Comparison of ENCODE assay signal across 1 cellular context in the genomic region with DNA sequence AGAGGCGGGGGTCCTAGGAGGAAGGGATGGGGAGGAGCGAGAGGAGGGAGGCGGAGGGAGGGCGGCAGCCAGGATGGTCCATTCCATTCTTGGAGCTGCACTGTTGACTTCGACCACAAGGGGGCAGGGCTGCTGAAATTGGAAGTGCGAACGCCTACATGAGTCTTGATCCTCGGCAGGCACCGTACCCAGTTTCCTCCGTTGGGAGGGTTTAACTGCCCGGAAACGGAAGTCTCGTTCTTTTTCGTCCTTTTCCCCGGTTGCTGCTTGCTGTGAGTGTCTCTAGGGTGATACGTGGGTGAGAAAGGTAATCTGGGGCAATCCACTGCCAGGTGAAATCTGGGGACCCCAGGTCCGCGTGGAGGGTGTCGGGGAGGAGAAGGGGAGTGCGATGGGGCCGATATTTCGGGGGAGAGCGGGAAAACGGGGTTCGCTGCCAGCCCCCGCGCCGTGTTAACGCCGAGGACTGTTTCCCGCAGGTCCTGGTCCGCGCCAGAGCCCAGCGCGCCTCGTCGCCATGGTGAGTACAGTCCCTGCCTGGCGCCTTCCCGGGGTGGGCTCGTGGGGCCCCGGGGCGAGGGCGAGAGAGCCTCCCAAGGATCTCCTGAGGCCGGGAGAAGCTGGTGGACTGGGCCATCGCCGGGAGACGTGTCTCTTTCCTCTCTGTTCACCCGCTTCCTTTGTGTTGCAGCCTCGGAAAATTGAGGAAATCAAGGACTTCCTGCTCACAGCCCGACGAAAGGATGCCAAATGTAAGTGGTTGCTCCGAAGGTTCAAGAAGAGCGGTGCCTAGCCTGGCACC.
A peak's percentile ranks its signal among the peaks of the same experiment; 100 is the strongest.
TF ChIP-seq lines count a peak whose summit lies in the region.

A gene (plus strand): TSS at position 240 of the 802 bp plus-strand sequence. CDS start 278 bp downstream, at position 518.

TF ChIP-seq in GM12878, 131 proteins besides CTCF, POLR2A, EP300 and RAD21 (continued from another document and continues in another):
- TF ChIP-seq SMARCA5 (IDR thresholded peaks at IDR 0.05): peak; percentile 93
- TF ChIP-seq NR2C2 (IDR thresholded peaks at IDR 0.05; ENCODE audit: borderline replicate concordance, control insufficient read depth, insufficient read length, low read depth): no peak
- TF ChIP-seq CHD1 (IDR thresholded peaks at IDR 0.05; ENCODE audit: low read depth, low read length): 0 out of 2 replicates have a peak, but pooled peaks have one; percentile 59
- peak; percentile 41; the same call in 1 of the 2 replicates for TF ChIP-seq TARDBP (IDR thresholded peaks at IDR 0.05; ENCODE audit: borderline replicate concordance)
- peak in 1 of 2 experiments; percentile 64; a peak in 2 of 4 replicates for TF ChIP-seq ETV6 (conservative IDR thresholded peaks at IDR 0.05 in 1 of 2, IDR thresholded peaks at IDR 0.05 in 1 of 2; ENCODE audit: borderline replicate concordance in 1 of 2, low read depth in 1 of 2)
- TF ChIP-seq, protein P1, sequence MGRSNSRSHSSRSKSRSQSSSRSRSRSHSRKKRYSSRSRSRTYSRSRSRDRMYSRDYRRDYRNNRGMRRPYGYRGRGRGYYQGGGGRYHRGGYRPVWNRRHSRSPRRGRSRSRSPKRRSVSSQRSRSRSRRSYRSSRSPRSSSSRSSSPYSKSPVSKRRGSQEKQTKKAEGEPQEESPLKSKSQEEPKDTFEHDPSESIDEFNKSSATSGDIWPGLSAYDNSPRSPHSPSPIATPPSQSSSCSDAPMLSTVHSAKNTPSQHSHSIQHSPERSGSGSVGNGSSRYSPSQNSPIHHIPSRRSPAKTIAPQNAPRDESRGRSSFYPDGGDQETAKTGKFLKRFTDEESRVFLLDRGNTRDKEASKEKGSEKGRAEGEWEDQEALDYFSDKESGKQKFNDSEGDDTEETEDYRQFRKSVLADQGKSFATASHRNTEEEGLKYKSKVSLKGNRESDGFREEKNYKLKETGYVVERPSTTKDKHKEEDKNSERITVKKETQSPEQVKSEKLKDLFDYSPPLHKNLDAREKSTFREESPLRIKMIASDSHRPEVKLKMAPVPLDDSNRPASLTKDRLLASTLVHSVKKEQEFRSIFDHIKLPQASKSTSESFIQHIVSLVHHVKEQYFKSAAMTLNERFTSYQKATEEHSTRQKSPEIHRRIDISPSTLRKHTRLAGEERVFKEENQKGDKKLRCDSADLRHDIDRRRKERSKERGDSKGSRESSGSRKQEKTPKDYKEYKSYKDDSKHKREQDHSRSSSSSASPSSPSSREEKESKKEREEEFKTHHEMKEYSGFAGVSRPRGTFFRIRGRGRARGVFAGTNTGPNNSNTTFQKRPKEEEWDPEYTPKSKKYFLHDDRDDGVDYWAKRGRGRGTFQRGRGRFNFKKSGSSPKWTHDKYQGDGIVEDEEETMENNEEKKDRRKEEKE (IDR thresholded peaks at IDR 0.05): no peak
- TF ChIP-seq, protein P2, sequence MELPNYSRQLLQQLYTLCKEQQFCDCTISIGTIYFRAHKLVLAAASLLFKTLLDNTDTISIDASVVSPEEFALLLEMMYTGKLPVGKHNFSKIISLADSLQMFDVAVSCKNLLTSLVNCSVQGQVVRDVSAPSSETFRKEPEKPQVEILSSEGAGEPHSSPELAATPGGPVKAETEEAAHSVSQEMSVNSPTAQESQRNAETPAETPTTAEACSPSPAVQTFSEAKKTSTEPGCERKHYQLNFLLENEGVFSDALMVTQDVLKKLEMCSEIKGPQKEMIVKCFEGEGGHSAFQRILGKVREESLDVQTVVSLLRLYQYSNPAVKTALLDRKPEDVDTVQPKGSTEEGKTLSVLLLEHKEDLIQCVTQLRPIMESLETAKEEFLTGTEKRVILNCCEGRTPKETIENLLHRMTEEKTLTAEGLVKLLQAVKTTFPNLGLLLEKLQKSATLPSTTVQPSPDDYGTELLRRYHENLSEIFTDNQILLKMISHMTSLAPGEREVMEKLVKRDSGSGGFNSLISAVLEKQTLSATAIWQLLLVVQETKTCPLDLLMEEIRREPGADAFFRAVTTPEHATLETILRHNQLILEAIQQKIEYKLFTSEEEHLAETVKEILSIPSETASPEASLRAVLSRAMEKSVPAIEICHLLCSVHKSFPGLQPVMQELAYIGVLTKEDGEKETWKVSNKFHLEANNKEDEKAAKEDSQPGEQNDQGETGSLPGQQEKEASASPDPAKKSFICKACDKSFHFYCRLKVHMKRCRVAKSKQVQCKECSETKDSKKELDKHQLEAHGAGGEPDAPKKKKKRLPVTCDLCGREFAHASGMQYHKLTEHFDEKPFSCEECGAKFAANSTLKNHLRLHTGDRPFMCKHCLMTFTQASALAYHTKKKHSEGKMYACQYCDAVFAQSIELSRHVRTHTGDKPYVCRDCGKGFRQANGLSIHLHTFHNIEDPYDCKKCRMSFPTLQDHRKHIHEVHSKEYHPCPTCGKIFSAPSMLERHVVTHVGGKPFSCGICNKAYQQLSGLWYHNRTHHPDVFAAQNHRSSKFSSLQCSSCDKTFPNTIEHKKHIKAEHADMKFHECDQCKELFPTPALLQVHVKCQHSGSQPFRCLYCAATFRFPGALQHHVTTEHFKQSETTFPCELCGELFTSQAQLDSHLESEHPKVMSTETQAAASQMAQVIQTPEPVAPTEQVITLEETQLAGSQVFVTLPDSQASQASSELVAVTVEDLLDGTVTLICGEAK (IDR thresholded peaks at IDR 0.05; ENCODE audit: borderline replicate concordance): peak; percentile 94
- TF ChIP-seq YY1 (IDR thresholded peaks at IDR 0.05; ENCODE audit: low read depth, low read length): peak; percentile 84
- peak; percentile 90 for TF ChIP-seq TBL1XR1 (IDR thresholded peaks at IDR 0.05; ENCODE audit: low read depth, low read length)
- TF ChIP-seq, protein P3, sequence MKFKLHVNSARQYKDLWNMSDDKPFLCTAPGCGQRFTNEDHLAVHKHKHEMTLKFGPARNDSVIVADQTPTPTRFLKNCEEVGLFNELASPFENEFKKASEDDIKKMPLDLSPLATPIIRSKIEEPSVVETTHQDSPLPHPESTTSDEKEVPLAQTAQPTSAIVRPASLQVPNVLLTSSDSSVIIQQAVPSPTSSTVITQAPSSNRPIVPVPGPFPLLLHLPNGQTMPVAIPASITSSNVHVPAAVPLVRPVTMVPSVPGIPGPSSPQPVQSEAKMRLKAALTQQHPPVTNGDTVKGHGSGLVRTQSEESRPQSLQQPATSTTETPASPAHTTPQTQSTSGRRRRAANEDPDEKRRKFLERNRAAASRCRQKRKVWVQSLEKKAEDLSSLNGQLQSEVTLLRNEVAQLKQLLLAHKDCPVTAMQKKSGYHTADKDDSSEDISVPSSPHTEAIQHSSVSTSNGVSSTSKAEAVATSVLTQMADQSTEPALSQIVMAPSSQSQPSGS (IDR thresholded peaks at IDR 0.05; ENCODE audit: low read length): no peak
- no peak for TF ChIP-seq SUZ12 (IDR thresholded peaks at IDR 0.05; ENCODE audit: unreplicated experiment)
- peak; percentile 97; the same call in 1 of the 2 replicates for TF ChIP-seq NBN (IDR thresholded peaks at IDR 0.05)
- TF ChIP-seq BCL11A (IDR thresholded peaks at IDR 0.05; ENCODE audit: low read depth, low read length): no peak
- peak; percentile 94; the same call in 1 of the 2 replicates for TF ChIP-seq RB1 (IDR thresholded peaks at IDR 0.05; ENCODE audit: borderline replicate concordance)
- TF ChIP-seq RBBP5 (conservative IDR thresholded peaks at IDR 0.05): peak; percentile 99; the same call in 1 of the 2 replicates
- TF ChIP-seq, protein P4, sequence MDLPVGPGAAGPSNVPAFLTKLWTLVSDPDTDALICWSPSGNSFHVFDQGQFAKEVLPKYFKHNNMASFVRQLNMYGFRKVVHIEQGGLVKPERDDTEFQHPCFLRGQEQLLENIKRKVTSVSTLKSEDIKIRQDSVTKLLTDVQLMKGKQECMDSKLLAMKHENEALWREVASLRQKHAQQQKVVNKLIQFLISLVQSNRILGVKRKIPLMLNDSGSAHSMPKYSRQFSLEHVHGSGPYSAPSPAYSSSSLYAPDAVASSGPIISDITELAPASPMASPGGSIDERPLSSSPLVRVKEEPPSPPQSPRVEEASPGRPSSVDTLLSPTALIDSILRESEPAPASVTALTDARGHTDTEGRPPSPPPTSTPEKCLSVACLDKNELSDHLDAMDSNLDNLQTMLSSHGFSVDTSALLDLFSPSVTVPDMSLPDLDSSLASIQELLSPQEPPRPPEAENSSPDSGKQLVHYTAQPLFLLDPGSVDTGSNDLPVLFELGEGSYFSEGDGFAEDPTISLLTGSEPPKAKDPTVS (IDR thresholded peaks at IDR 0.05; ENCODE audit: low read depth, low read length): no peak
- no peak for TF ChIP-seq EZH2 (IDR thresholded peaks at IDR 0.05; ENCODE audit: borderline replicate concordance, control insufficient read depth, low read depth, low read length)
- TF ChIP-seq BACH1 (IDR thresholded peaks at IDR 0.05; ENCODE audit: borderline replicate concordance): no peak; the same call in none of the 2 replicates
- TF ChIP-seq ZNF384 (IDR thresholded peaks at IDR 0.05; ENCODE audit: borderline replicate concordance, low read depth, low read length): no peak
- TF ChIP-seq CEBPB (IDR thresholded peaks at IDR 0.05; ENCODE audit: borderline replicate concordance in 1 of 2, low read depth in 2 of 2, low read length in 2 of 2): no peak
- TF ChIP-seq STAT3 (IDR thresholded peaks at IDR 0.05; ENCODE audit: low read depth, low read length): 0 out of 2 replicates have a peak, but pooled peaks have one; percentile 78
- no peak; the same call in 1 of the 2 replicates for TF ChIP-seq KAT2A (conservative IDR thresholded peaks at IDR 0.05; ENCODE audit: control insufficient read depth, low read depth, low read length)
- TF ChIP-seq SP1 (IDR thresholded peaks at IDR 0.05; ENCODE audit: low read depth, low read length): peak; percentile 81
- TF ChIP-seq CBFB (IDR thresholded peaks at IDR 0.05; ENCODE audit: low read depth): peak; percentile 94
- peak; percentile 78 for TF ChIP-seq SMAD1 (IDR thresholded peaks at IDR 0.05; ENCODE audit: low read depth, partially characterized antibody)
- TF ChIP-seq, protein P5, sequence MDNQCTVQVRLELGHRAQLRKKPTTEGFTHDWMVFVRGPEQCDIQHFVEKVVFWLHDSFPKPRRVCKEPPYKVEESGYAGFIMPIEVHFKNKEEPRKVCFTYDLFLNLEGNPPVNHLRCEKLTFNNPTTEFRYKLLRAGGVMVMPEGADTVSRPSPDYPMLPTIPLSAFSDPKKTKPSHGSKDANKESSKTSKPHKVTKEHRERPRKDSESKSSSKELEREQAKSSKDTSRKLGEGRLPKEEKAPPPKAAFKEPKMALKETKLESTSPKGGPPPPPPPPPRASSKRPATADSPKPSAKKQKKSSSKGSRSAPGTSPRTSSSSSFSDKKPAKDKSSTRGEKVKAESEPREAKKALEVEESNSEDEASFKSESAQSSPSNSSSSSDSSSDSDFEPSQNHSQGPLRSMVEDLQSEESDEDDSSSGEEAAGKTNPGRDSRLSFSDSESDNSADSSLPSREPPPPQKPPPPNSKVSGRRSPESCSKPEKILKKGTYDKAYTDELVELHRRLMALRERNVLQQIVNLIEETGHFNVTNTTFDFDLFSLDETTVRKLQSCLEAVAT (IDR thresholded peaks at IDR 0.05): peak; percentile 91
- TF ChIP-seq BMI1 (IDR thresholded peaks at IDR 0.05; ENCODE audit: borderline replicate concordance): no peak
- peak; percentile 50 for TF ChIP-seq ZZZ3 (IDR thresholded peaks at IDR 0.05; ENCODE audit: control insufficient read depth, insufficient read length, low read depth)
- TF ChIP-seq CREB1 (IDR thresholded peaks at IDR 0.05; ENCODE audit: low read depth): peak; percentile 83
- no peak for TF ChIP-seq SREBF1 (IDR thresholded peaks at IDR 0.05; ENCODE audit: low read length)
- TF ChIP-seq RFX5 (IDR thresholded peaks at IDR 0.05; ENCODE audit: low read depth, low read length): peak; percentile 41; the same call in 1 of the 2 replicates
- no peak for TF ChIP-seq HDAC2 (IDR thresholded peaks at IDR 0.05)
- TF ChIP-seq NR2F1 (conservative IDR thresholded peaks at IDR 0.05): no peak
- peak; percentile 10 to 50; a peak in 1 of 4 replicates for TF ChIP-seq IKZF2 (IDR thresholded peaks at IDR 0.05)
- TF ChIP-seq SPI1 (IDR thresholded peaks at IDR 0.05; ENCODE audit: borderline replicate concordance, insufficient read depth, low read depth, low read length): peak; percentile 30; the same call in 1 of the 2 replicates
- 0 out of 2 replicates have a peak, but pooled peaks have one; percentile 48 for TF ChIP-seq GATAD2B (conservative IDR thresholded peaks at IDR 0.05; ENCODE audit: low read depth)
- TF ChIP-seq ESRRA (IDR thresholded peaks at IDR 0.05; ENCODE audit: low read length): no peak
- TF ChIP-seq MEF2A (IDR thresholded peaks at IDR 0.05; ENCODE audit: insufficient read depth, low read depth, low read length): peak; percentile 64
- TF ChIP-seq FOXK2 (IDR thresholded peaks at IDR 0.05): no peak; the same call in 1 of the 2 replicates
- TF ChIP-seq CHD2 (IDR thresholded peaks at IDR 0.05; ENCODE audit: borderline replicate concordance, low read depth, low read length): peak; percentile 63; the same call in 1 of the 2 replicates
- TF ChIP-seq, protein P6, sequence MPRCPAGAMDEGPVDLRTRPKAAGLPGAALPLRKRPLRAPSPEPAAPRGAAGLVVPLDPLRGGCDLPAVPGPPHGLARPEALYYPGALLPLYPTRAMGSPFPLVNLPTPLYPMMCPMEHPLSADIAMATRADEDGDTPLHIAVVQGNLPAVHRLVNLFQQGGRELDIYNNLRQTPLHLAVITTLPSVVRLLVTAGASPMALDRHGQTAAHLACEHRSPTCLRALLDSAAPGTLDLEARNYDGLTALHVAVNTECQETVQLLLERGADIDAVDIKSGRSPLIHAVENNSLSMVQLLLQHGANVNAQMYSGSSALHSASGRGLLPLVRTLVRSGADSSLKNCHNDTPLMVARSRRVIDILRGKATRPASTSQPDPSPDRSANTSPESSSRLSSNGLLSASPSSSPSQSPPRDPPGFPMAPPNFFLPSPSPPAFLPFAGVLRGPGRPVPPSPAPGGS (IDR thresholded peaks at IDR 0.05; ENCODE audit: borderline replicate concordance, insufficient read depth, low read depth, low read length, poor library complexity, severe bottlenecking): no peak
- TF ChIP-seq ATF7 (IDR thresholded peaks at IDR 0.05; ENCODE audit: low read depth): peak; percentile 69
- TF ChIP-seq ASH2L (IDR thresholded peaks at IDR 0.05; ENCODE audit: borderline replicate concordance, low read depth): no peak
- 0 out of 2 replicates have a peak, but pooled peaks have one; percentile 35 for TF ChIP-seq ZNF24 (IDR thresholded peaks at IDR 0.05)
- TF ChIP-seq, protein P7, sequence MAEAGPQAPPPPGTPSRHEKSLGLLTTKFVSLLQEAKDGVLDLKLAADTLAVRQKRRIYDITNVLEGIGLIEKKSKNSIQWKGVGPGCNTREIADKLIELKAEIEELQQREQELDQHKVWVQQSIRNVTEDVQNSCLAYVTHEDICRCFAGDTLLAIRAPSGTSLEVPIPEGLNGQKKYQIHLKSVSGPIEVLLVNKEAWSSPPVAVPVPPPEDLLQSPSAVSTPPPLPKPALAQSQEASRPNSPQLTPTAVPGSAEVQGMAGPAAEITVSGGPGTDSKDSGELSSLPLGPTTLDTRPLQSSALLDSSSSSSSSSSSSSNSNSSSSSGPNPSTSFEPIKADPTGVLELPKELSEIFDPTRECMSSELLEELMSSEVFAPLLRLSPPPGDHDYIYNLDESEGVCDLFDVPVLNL (IDR thresholded peaks at IDR 0.05; ENCODE audit: low read depth, low read length): no peak
- TF ChIP-seq EGR1 (IDR thresholded peaks at IDR 0.05; ENCODE audit: borderline replicate concordance in 1 of 2, low read depth in 2 of 2, low read length in 2 of 2): 0 out of 3 replicates have a peak, but pooled peaks of 1 of the 2 experiments have one; percentile 5
- TF ChIP-seq RCOR1 (conservative IDR thresholded peaks at IDR 0.05; ENCODE audit: low read depth, low read length): no peak
- TF ChIP-seq TCF3 (IDR thresholded peaks at IDR 0.05; ENCODE audit: borderline replicate concordance, insufficient read depth, low read depth, low read length): 0 out of 2 replicates have a peak, but pooled peaks have one; percentile 33
- TF ChIP-seq NRF1 (conservative IDR thresholded peaks at IDR 0.05; ENCODE audit: low read depth, low read length): no peak
- TF ChIP-seq NFYA (IDR thresholded peaks at IDR 0.05; ENCODE audit: borderline replicate concordance, low read depth, low read length): no peak
- TF ChIP-seq MTA3 (IDR thresholded peaks at IDR 0.05; ENCODE audit: borderline replicate concordance, low read length): peak; percentile 27; the same call in 1 of the 2 replicates
